ENCODE assay signal across 8 cellular contexts in genomic region chr17:39621523-39622379, GRCh38. TPM values are rescaled to one million over a fixed set of nuclear protein-coding genes. Genes with fewer than 3 reads are reported as not detected.
DNase-seq lines count a peak whose midpoint lies in the region; ATAC-seq lines count a peak whose summit lies in the region.

No MANE protein-coding gene starts in this region.

- H3K4ac ChIP-seq in mesendoderm (ENCODE audit: low read depth, low read length) = no peak overlapping the region

- H3K4me1 ChIP-seq in mesendoderm (ENCODE audit: control insufficient read depth, low read depth, low read length) = no peaks in the 10 kb centered on the region

- H3K79me2 ChIP-seq in mesendoderm (ENCODE audit: control insufficient read depth, insufficient read depth, low read length) = no peaks in the 10 kb centered on the region

- CTCF ChIA-PET in activated CD8-positive, alpha-beta T cell treated with anti-CD3 and anti-CD28 coated beads, Interleukin-2, amount 10 ng/mL, durations not matched to agents 7 days and 5 days (lab: Charles Lee) = interaction anchor here (0.5 to 8.9 kb wide), 78 partner anchors 9 to 597 kb away, joined by 3 to 195 read pairs (median 6); partner anchors contain the start of genes CDK12, IKZF3, MIEN1 and PGAP3

- H2BK5ac ChIP-seq in mesendoderm (ENCODE audit: low read length) = no peak overlapping the region

- H2AK5ac ChIP-seq in mesendoderm (ENCODE audit: low read length) = no peak overlapping the region

- ATAC-seq in activated CD8-positive, alpha-beta T cell treated with anti-CD3 and anti-CD28 coated beads, Interleukin-2, amount 10 ng/mL, durations not matched to agents 7 days and 5 days = peak; percentile 73

- H3K27me3 ChIP-seq in mesendoderm (ENCODE audit: insufficient read depth, low read length, poor library complexity) = peaks cover 22% of the 10 kb centered on the region

- H3K18ac ChIP-seq in mesendoderm (ENCODE audit: low read length) = no peak overlapping the region

- peaks cover 27% of the 10 kb centered on the region for H3K4me1 Mint-ChIP-seq in activated CD8-positive, alpha-beta T cell treated with anti-CD3 and anti-CD28 coated beads, Interleukin-2, amount 10 ng/mL, durations not matched to agents 7 days and 5 days (ENCODE audit: low read depth)

- DNase-seq in NK-92 treated with Interleukin-12 subunit alpha and Interleukin-12 subunit beta, amount 100 ng/mL, for 24 hours (lab: John Stamatoyannopoulos, UW) = peak; percentile 58
- no peak for DNase-seq in NK-92 (lab: John Stamatoyannopoulos, UW; ENCODE audit: unreplicated experiment)
- DNase-seq in HPDE6-E6E7 (ENCODE audit: extremely low spot score) = peak; percentile 81
- DNase-seq in NOMO-1 (lab: John Stamatoyannopoulos, UW; ENCODE audit: unreplicated experiment in 2 of 2) = peak; percentile 29 to 76
- DNase-seq in activated CD8-positive, alpha-beta T cell treated with anti-CD3 and anti-CD28 coated beads, Interleukin-2, amount 10 ng/mL, durations not matched to agents 7 days and 5 days = peak; percentile 91
- peak; percentile 82 for DNase-seq in effector CD4-positive, alpha-beta T cell
- DNase-seq in mesendoderm = peak; percentile 83
- DNase-seq in stimulated activated CD8-positive, alpha-beta memory T cell treated with anti-CD3 and anti-CD28 coated beads, Interleukin-15, amount 100 ng/mL, for 4 hours (ENCODE audit: low read depth in 2 of 2) = peak; percentile 65 to 66

- H3K23ac ChIP-seq in mesendoderm (ENCODE audit: low read length) = no peak overlapping the region

- H3K36me3 ChIP-seq in mesendoderm (ENCODE audit: control insufficient read depth, insufficient read depth, low read length) = no peaks in the 10 kb centered on the region

- no peak overlapping the region for H4K8ac ChIP-seq in mesendoderm (ENCODE audit: low read depth, low read length)

- H3K9me3 Mint-ChIP-seq in activated CD8-positive, alpha-beta T cell treated with anti-CD3 and anti-CD28 coated beads, Interleukin-2, amount 10 ng/mL, durations not matched to agents 7 days and 5 days (ENCODE audit: insufficient read depth) = no peaks in the 10 kb centered on the region

- POLR2A ChIA-PET in activated CD8-positive, alpha-beta T cell treated with anti-CD3 and anti-CD28 coated beads, Interleukin-2, amount 10 ng/mL, durations not matched to agents 7 days and 5 days (lab: Charles Lee) = interaction anchor here (0.6 to 1.3 kb wide), 7 partner anchors 13 to 151 kb away, joined by 3 to 5 read pairs (median 3); partner anchors contain the start of gene MIEN1

- H3K56ac ChIP-seq in mesendoderm (ENCODE audit: low read length) = no peak overlapping the region

- H3K27me3 Mint-ChIP-seq in activated CD8-positive, alpha-beta T cell treated with anti-CD3 and anti-CD28 coated beads, Interleukin-2, amount 10 ng/mL, durations not matched to agents 7 days and 5 days (ENCODE audit: low read depth) = peaks cover 39% of the 10 kb centered on the region

- no peak overlapping the region for H4K5ac ChIP-seq in mesendoderm (ENCODE audit: low read length)

- no peak overlapping the region for H3K9ac ChIP-seq in mesendoderm (ENCODE audit: low read length)

- H3K79me1 ChIP-seq in mesendoderm (ENCODE audit: low read length) = no peaks in the 10 kb centered on the region

- no peak overlapping the region for H3K4me3 ChIP-seq in mesendoderm (ENCODE audit: low read length)

- H2BK15ac ChIP-seq in mesendoderm (replicated peaks; ENCODE audit: low read depth) = no peak overlapping the region

- peak overlapping the region; percentile 62 for H3K4me3 Mint-ChIP-seq in activated CD8-positive, alpha-beta T cell treated with anti-CD3 and anti-CD28 coated beads, Interleukin-2, amount 10 ng/mL, durations not matched to agents 7 days and 5 days

- WGBS in mesendoderm (ENCODE audit: extremely low coverage, insufficient coverage, low lambda C conversion rate) = no CpG with 5 or more reads among the region's 26 CpGs

- H3K27ac ChIP-seq in mesendoderm (ENCODE audit: low read depth, low read length) = no peak overlapping the region

- no peak overlapping the region for H3K4me2 ChIP-seq in mesendoderm (ENCODE audit: low read length)

- H3K27ac Mint-ChIP-seq in activated CD8-positive, alpha-beta T cell treated with anti-CD3 and anti-CD28 coated beads, Interleukin-2, amount 10 ng/mL, durations not matched to agents 7 days and 5 days = peak overlapping the region; percentile 79

- H3K36me3 Mint-ChIP-seq in activated CD8-positive, alpha-beta T cell treated with anti-CD3 and anti-CD28 coated beads, Interleukin-2, amount 10 ng/mL, durations not matched to agents 7 days and 5 days (ENCODE audit: low read depth) = no peaks in the 10 kb centered on the region

- H2BK120ac ChIP-seq in mesendoderm (ENCODE audit: low read depth, low read length) = no peak overlapping the region

RNA-seq across cellular contexts. Expression of gene PPP1R1B, which starts 5.0 kb away (rescaled TPM):
- not detected for total RNA-seq in activated CD8-positive, alpha-beta T cell treated with anti-CD3 and anti-CD28 coated beads, Interleukin-2, amount 10 ng/mL, durations not matched to agents 7 days and 5 days
- polyA plus RNA-seq in mesendoderm (2013, experiment 1 of 2) = 1.7 TPM
- 1.8 TPM for polyA plus RNA-seq in mesendoderm (2013, experiment 2 of 2)

RNA-seq across cellular contexts. Expression of gene NEUROD2, which starts 14.0 kb away (rescaled TPM):
- total RNA-seq in activated CD8-positive, alpha-beta T cell treated with anti-CD3 and anti-CD28 coated beads, Interleukin-2, amount 10 ng/mL, durations not matched to agents 7 days and 5 days = not detected
- 0.01 TPM for polyA plus RNA-seq in mesendoderm (2013, experiment 1 of 2)
- polyA plus RNA-seq in mesendoderm (2013, experiment 2 of 2) = 0.01 TPM

RNA-seq across cellular contexts. Expression of gene STARD3, which starts 15.2 kb away (rescaled TPM):
- total RNA-seq in activated CD8-positive, alpha-beta T cell treated with anti-CD3 and anti-CD28 coated beads, Interleukin-2, amount 10 ng/mL, durations not matched to agents 7 days and 5 days = 10 to 100 TPM; 69.0 to 72.1 TPM
- polyA plus RNA-seq in mesendoderm (2013, experiment 1 of 2) = 48.2 TPM
- polyA plus RNA-seq in mesendoderm (2013, experiment 2 of 2) = 45.8 TPM

RNA-seq across cellular contexts. Expression of gene TCAP, which starts 43.4 kb away (rescaled TPM):
- 1 to 10 TPM; 1.3 to 1.8 TPM for total RNA-seq in activated CD8-positive, alpha-beta T cell treated with anti-CD3 and anti-CD28 coated beads, Interleukin-2, amount 10 ng/mL, durations not matched to agents 7 days and 5 days
- 0.10 TPM for polyA plus RNA-seq in mesendoderm (2013, experiment 1 of 2)
- 0.08 TPM for polyA plus RNA-seq in mesendoderm (2013, experiment 2 of 2)

RNA-seq across cellular contexts. Expression of gene PNMT, which starts 46.5 kb away (rescaled TPM):
- not detected for total RNA-seq in activated CD8-positive, alpha-beta T cell treated with anti-CD3 and anti-CD28 coated beads, Interleukin-2, amount 10 ng/mL, durations not matched to agents 7 days and 5 days
- 0.81 TPM for polyA plus RNA-seq in mesendoderm (2013, experiment 1 of 2)
- polyA plus RNA-seq in mesendoderm (2013, experiment 2 of 2) = 0.63 TPM
